In genomic region chr10:5656737-5657579, GRCh38 we compare ENCODE assay signal across 23 cellular contexts. TPM values are rescaled to one million over a fixed set of nuclear protein-coding genes. Genes with fewer than 3 reads are reported as not detected.
A peak's percentile ranks its signal among the peaks of the same experiment; 100 is the strongest.
DNase-seq lines count a peak whose midpoint lies in the region; ATAC-seq and TF ChIP-seq lines count a peak whose summit lies in the region.
"Had no signal": no experiment of that assay in that cellular context is flagged by ENCODE, and none has a peak within 500 bp of the region (broad histone marks: within the 10 kb centered on the region; RNA-seq: fewer than 3 reads in every experiment).

No MANE protein-coding gene starts in this region.

- H3K9me2 ChIP-seq in SU-DHL-6 (replicated peaks; ENCODE audit: insufficient read depth, low read length) = no peaks in the 10 kb centered on the region

- H2AFZ ChIP-seq in SU-DHL-6 (ENCODE audit: low read depth, low read length, severe bottlenecking) = no peak overlapping the region

- 88 to 90% methylated on average over 8 of the region's 8 CpGs for WGBS in aorta, 2 donors
- 85% methylated on average over 8 of the region's 8 CpGs for WGBS in right cardiac atrium

- H3K4me3 ChIP-seq in SU-DHL-6 (ENCODE audit: insufficient read depth, low read length, poor library complexity, severe bottlenecking) = peak overlapping the region; percentile 35
- no peak overlapping the region for H3K4me3 ChIP-seq in coronary artery
- H3K4me3 ChIP-seq in aorta (ENCODE audit: low read length in 2 of 2) = no peak overlapping the region
- H3K4me3 ChIP-seq in right cardiac atrium (ENCODE audit: low read length) = no peak overlapping the region
- H3K4me3 ChIP-seq: dorsolateral prefrontal cortex, lung, MG63, smooth muscle cell, upper lobe of left lung had no signal

- H3K36me3 ChIP-seq in SU-DHL-6 (ENCODE audit: low read length) = no peaks in the 10 kb centered on the region
- H3K36me3 ChIP-seq in aorta (ENCODE audit: control insufficient read depth in 1 of 2, insufficient read depth in 2 of 2, low read length in 1 of 2) = no peaks in the 10 kb centered on the region
- H3K36me3 ChIP-seq: BE2C, MG63, upper lobe of left lung had no signal

- H3F3A ChIP-seq in SU-DHL-6 (ENCODE audit: insufficient read depth) = peaks cover 58% of the 10 kb centered on the region

- no peak overlapping the region for H3K27ac Mint-ChIP-seq in activated CD4-positive, alpha-beta T cell treated with anti-CD3 and anti-CD28 coated beads, Interleukin-2, amount 10 ng/mL, durations not matched to agents 24 days and 14 days
- no peak overlapping the region for H3K27ac Mint-ChIP-seq in memory B cell
- H3K27ac Mint-ChIP-seq: activated B cell treated with CpG ODN at 0.5 μM for 24 hours; activated T-helper 2 cell treated with anti-CD3 and anti-CD28 coated beads, Interferon-gamma antibody, Interleukin-2, Interleukin-4, amounts not matched to agents 10 μg/mL and 5 μg/mL and 100 μg/mL, durations not matched to agents 14 hours and 24 hours and 36 hours had no signal

- peaks cover 24% of the 10 kb centered on the region for H3K4me1 Mint-ChIP-seq in activated CD4-positive, alpha-beta T cell treated with anti-CD3 and anti-CD28 coated beads, Interleukin-2, amount 10 ng/mL, durations not matched to agents 24 days and 14 days
- peaks cover 30% of the 10 kb centered on the region for H3K4me1 Mint-ChIP-seq in memory B cell

- no peaks in the 10 kb centered on the region for H3K4me1 ChIP-seq in aorta (ENCODE audit: control insufficient read depth in 1 of 2, insufficient read depth in 2 of 2, low read length in 2 of 2)
- peaks cover 10% of the 10 kb centered on the region for H3K4me1 ChIP-seq in right cardiac atrium (ENCODE audit: control insufficient read depth, insufficient read depth, low read length)
- H3K4me1 ChIP-seq: BE2C had no signal

- peak overlapping the region; percentile 56 for H3K9ac ChIP-seq in SU-DHL-6 (ENCODE audit: low read length)

- H3K27ac ChIP-seq in SU-DHL-6 (ENCODE audit: low read depth, low read length) (peak overlapping the region; percentile 98), coronary artery (no peak overlapping the region), aorta (ENCODE audit: low read depth in 1 of 2, low read length in 2 of 2) (no peak overlapping the region), right cardiac atrium (ENCODE audit: low read length) (no peak overlapping the region)
- H3K27ac ChIP-seq: dorsolateral prefrontal cortex, upper lobe of left lung had no signal

- H3K79me2 ChIP-seq in SU-DHL-6 (ENCODE audit: insufficient read depth, low read length) = peaks cover 31% of the 10 kb centered on the region

- peak overlapping the region; percentile 16 for H3K4me3 Mint-ChIP-seq in activated CD4-positive, alpha-beta T cell treated with anti-CD3 and anti-CD28 coated beads, Interleukin-2, amount 10 ng/mL, durations not matched to agents 24 days and 14 days
- H3K4me3 Mint-ChIP-seq in memory B cell = no peak overlapping the region
- H3K4me3 Mint-ChIP-seq: activated B cell treated with CpG ODN at 0.5 μM for 24 hours had no signal

- intact Hi-C loops in activated CD4-positive, alpha-beta T cell treated with anti-CD3 and anti-CD28 coated beads, Interleukin-2, amount 10 ng/mL, durations not matched to agents 24 days and 14 days (cut with micrococcal nuclease) = no loop called here
- intact Hi-C loops in aorta (cut with DNase I) = no loop called here
- intact Hi-C loops in right cardiac atrium (cut with DNase I) = no loop called here

- H3K9me3 ChIP-seq in SU-DHL-6 (ENCODE audit: insufficient read depth, low read length) (no peaks in the 10 kb centered on the region), aorta (ENCODE audit: control insufficient read depth, low read length) (no peaks in the 10 kb centered on the region), right cardiac atrium (ENCODE audit: control insufficient read depth, low read length) (no peaks in the 10 kb centered on the region)
- H3K9me3 ChIP-seq: BE2C, MG63, upper lobe of left lung had no signal

- TF ChIP-seq CTCF in SU-DHL-6 (IDR thresholded peaks at IDR 0.05; ENCODE audit: insufficient read depth, low read length, poor library complexity, severe bottlenecking) (no peak), coronary artery (IDR thresholded peaks at IDR 0.05) (no peak)

- H3K27me3 ChIP-seq in SU-DHL-6 (ENCODE audit: low read length) = no peaks in the 10 kb centered on the region
- H3K27me3 ChIP-seq in aorta (ENCODE audit: control insufficient read depth in 1 of 2, insufficient read depth in 2 of 2, low read length in 1 of 2) = no peaks in the 10 kb centered on the region
- no peaks in the 10 kb centered on the region for H3K27me3 ChIP-seq in right cardiac atrium (ENCODE audit: control insufficient read depth, insufficient read depth)
- H3K27me3 ChIP-seq: BE2C, dorsolateral prefrontal cortex, MG63, upper lobe of left lung had no signal

- H3K36me3 Mint-ChIP-seq in activated CD4-positive, alpha-beta T cell treated with anti-CD3 and anti-CD28 coated beads, Interleukin-2, amount 10 ng/mL, durations not matched to agents 24 days and 14 days (ENCODE audit: low read depth) = no peaks in the 10 kb centered on the region
- no peaks in the 10 kb centered on the region for H3K36me3 Mint-ChIP-seq in memory B cell

- no peaks in the 10 kb centered on the region for H3K27me3 Mint-ChIP-seq in activated CD4-positive, alpha-beta T cell treated with anti-CD3 and anti-CD28 coated beads, Interleukin-2, amount 10 ng/mL, durations not matched to agents 24 days and 14 days
- H3K27me3 Mint-ChIP-seq in memory B cell = peaks cover 26% of the 10 kb centered on the region

- peak overlapping the region; percentile 68 for H3K4me2 ChIP-seq in SU-DHL-6 (ENCODE audit: low read depth, low read length, poor library complexity, severe bottlenecking)
- H3K4me2 ChIP-seq: smooth muscle cell had no signal

- H4K20me1 ChIP-seq in SU-DHL-6 (ENCODE audit: low read depth, low read length) = no peaks in the 10 kb centered on the region

- ATAC-seq in GM19468 (IDR thresholded peaks at IDR 0.05; ENCODE audit: extremely low read depth, unreplicated experiment) (peak; percentile 29), memory B cell (ENCODE audit: low read depth) (peak; percentile 36), aorta (ENCODE audit: low FRiP score) (no peak), right cardiac atrium (no peak)
- ATAC-seq: HepG2 had no signal

- no peaks in the 10 kb centered on the region for H3K9me3 Mint-ChIP-seq in activated CD4-positive, alpha-beta T cell treated with anti-CD3 and anti-CD28 coated beads, Interleukin-2, amount 10 ng/mL, durations not matched to agents 24 days and 14 days
- no peaks in the 10 kb centered on the region for H3K9me3 Mint-ChIP-seq in memory B cell
- H3K9me3 Mint-ChIP-seq: activated B cell treated with CpG ODN at 0.5 μM for 24 hours; activated T-helper 2 cell treated with anti-CD3 and anti-CD28 coated beads, Interferon-gamma antibody, Interleukin-2, Interleukin-4, amounts not matched to agents 10 μg/mL and 5 μg/mL and 100 μg/mL, durations not matched to agents 14 hours and 24 hours and 36 hours had no signal

- no peak for DNase-seq in activated CD4-positive, alpha-beta T cell treated with anti-CD3 and anti-CD28 coated beads, Interleukin-2, amount 10 ng/mL, durations not matched to agents 24 days and 14 days
- DNase-seq in activated CD4-positive, alpha-beta T cell treated with anti-CD3 and anti-CD28 coated beads, Interleukin-2, amount 50 U/mL, for 48 hours = no peak
- DNase-seq in memory B cell (ENCODE audit: low spot score in 2 of 2) = no peak
- DNase-seq in coronary artery (ENCODE audit: low spot score) = no peak
- no peak for DNase-seq in aorta
- DNase-seq in right cardiac atrium = no peak
- DNase-seq: activated B cell treated with CpG ODN at 0.5 μM for 24 hours; activated CD8-positive, alpha-beta memory T cell treated with anti-CD3 and anti-CD28 coated beads for 24 hours; BE2C; dorsolateral prefrontal cortex; EL; MG63; NCI-H82; SHP77; stimulated activated CD4-positive, alpha-beta T cell treated with anti-CD3 and anti-CD28 coated beads, Interleukin-4, amount 100 ng/mL, for 1 hour; T-helper 1 cell; upper lobe of left lung had no signal

RNA-seq across cellular contexts. Expression of gene ASB13, which starts 9.4 kb away (rescaled TPM):
- 13.5 and 14.5 TPM in 2 replicates for total RNA-seq in activated CD4-positive, alpha-beta T cell treated with anti-CD3 and anti-CD28 coated beads, Interleukin-2, amount 10 ng/mL, durations not matched to agents 24 days and 14 days
- total RNA-seq in aorta = 10 to 100 TPM; 23.2 to 25.0 TPM
- 10 to 100 TPM; 19.2 to 35.1 TPM for polyA plus RNA-seq in aorta
- total RNA-seq in right cardiac atrium = 10 to 100 TPM; 15.0 to 20.6 (median 17.5) TPM
- 17.1 TPM for polyA plus RNA-seq in right cardiac atrium

RNA-seq across cellular contexts. Expression of gene TASOR2, which starts 27.7 kb away (rescaled TPM):
- total RNA-seq in activated CD4-positive, alpha-beta T cell treated with anti-CD3 and anti-CD28 coated beads, Interleukin-2, amount 10 ng/mL, durations not matched to agents 24 days and 14 days = 78.2 and 92.3 TPM in 2 replicates
- total RNA-seq in aorta = 10 to 100 TPM; 68.2 to 72.6 TPM
- polyA plus RNA-seq in aorta = 10 to 100 TPM in 1 of 2 donors, 1 to 10 TPM in 1; 2.3 to 11.0 TPM
- total RNA-seq in right cardiac atrium = 10 to 100 TPM; 41.1 to 51.7 (median 49.3) TPM
- polyA plus RNA-seq in right cardiac atrium = 9.7 TPM

Comparison
In these comparisons a context has a peak if more than half of its experiments do, and no peak if none do; other contexts are left out.
1. ATAC-seq: peak in GM19468 (single experiment) and memory B cell (single experiment); none in aorta (single experiment) and right cardiac atrium (0 of 2).